1 cellular context compared by ENCODE assay signal in the genomic region with DNA sequence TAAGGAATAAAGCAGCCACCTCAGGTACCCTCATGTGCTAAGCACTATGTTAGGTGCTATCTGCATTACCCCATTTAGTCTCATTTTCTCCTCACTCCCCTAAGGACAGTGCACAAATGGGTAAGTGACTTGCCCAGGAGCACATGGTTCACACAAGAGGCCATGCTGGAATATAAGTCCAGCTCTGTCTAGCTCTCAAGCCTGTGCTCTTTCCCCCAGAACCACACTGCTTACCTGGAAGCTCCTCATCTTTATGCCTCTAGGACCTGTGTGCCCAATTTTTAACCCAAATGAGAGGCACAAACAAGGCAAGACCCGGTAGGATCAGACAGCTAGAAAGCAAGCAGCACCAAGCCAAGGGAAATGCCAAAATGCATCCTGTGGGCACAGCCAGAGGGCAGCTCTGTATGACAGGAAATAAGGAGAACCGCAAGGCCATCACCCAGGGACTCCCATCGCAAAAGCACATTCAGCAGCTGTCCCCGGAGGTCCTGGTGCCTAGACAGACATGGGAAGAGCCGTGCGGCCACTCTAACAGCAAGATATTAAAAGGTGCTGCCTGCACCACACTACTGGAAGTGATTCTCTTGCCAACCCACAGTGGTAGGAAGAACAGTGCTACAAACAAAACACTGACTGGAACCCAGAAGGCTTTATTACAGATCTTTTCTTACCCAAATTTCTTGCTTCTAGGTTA.
TF ChIP-seq lines count a peak whose summit lies in the region.

No MANE protein-coding gene starts in this region.

TF ChIP-seq in GM12878, 131 proteins besides CTCF, POLR2A, EP300 and RAD21 (continued from another document):
- TF ChIP-seq, protein P1, sequence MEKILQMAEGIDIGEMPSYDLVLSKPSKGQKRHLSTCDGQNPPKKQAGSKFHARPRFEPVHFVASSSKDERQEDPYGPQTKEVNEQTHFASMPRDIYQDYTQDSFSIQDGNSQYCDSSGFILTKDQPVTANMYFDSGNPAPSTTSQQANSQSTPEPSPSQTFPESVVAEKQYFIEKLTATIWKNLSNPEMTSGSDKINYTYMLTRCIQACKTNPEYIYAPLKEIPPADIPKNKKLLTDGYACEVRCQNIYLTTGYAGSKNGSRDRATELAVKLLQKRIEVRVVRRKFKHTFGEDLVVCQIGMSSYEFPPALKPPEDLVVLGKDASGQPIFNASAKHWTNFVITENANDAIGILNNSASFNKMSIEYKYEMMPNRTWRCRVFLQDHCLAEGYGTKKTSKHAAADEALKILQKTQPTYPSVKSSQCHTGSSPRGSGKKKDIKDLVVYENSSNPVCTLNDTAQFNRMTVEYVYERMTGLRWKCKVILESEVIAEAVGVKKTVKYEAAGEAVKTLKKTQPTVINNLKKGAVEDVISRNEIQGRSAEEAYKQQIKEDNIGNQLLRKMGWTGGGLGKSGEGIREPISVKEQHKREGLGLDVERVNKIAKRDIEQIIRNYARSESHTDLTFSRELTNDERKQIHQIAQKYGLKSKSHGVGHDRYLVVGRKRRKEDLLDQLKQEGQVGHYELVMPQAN (conservative IDR thresholded peaks at IDR 0.05), result no peak
- TF ChIP-seq EED (IDR thresholded peaks at IDR 0.05; ENCODE audit: low read depth) (peak; percentile 52; the same call in 1 of the 2 replicates), IKZF1 (conservative IDR thresholded peaks at IDR 0.05) (peak; percentile 18; the same call in 1 of the 2 replicates)
